29 cellular contexts compared by ENCODE assay signal in the genomic region with DNA sequence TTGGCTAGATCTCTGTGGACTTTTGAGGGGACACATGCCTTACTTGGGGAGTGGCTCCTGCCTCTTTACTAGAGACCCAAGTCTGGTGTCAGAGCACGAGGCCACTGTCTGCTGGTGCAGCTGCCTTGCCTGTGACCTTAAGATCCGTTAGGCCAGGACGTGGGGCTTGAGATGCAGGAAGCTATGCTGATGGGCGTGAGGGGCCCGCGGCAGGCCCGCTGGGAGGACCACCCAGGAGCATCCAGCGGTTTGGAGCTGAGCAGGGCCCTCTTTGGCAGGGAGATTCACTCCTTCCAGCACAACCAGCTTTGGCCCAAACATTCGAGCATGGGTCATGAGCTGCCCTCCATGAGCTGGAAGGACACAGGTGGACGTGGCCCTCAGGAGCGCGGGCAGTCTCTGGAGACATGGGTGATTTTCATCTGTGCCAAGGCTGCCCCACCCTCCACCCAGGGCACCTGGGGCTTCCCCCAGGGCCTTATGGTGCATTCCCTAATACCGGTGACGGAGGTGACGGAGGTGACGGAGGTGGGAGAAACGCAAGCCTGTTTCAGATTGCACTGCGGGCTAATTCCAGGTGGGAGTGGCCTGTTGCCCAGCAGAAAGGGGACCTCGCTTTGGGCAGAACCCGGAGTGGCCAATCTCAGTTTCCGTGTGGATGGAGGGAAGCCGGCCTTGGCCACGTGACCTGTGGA. TPM values are rescaled to one million over a fixed set of nuclear protein-coding genes. Genes with fewer than 3 reads are reported as not detected.
DNase-seq lines count a peak whose midpoint lies in the region; ATAC-seq, FAIRE-seq and TF ChIP-seq lines count a peak whose summit lies in the region.
"Had no signal": no experiment of that assay in that cellular context is flagged by ENCODE, and none has a peak within 500 bp of the region (broad histone marks: within the 10 kb centered on the region; RNA-seq: fewer than 3 reads in every experiment).

No MANE protein-coding gene starts in this region.

- H3K9me3 Mint-ChIP-seq in GM23338, result no peaks in the 10 kb centered on the region
- H3K9me3 Mint-ChIP-seq: CD4-positive, alpha-beta memory T cell; HFFc6 had no signal

- peak overlapping the region; percentile 37 for H3K23ac ChIP-seq in neuronal stem cell (ENCODE audit: low read depth, low read length, poor library complexity)

- H3K4me2 ChIP-seq in HepG2 (ENCODE audit: low read depth, low read length) (no peak overlapping the region), neuronal stem cell (ENCODE audit: insufficient read depth, low read length, poor library complexity, severe bottlenecking) (no peak overlapping the region), GM23338 (no peak overlapping the region)
- H3K4me2 ChIP-seq: KMS-11, PC-9, SK-N-SH had no signal

- TF ChIP-seq EP300 in HepG2 (IDR thresholded peaks at IDR 0.05; ENCODE audit: low read depth in 2 of 2, low read length in 2 of 2) (no peak), HepG2 (CRISPR knock-in tag; IDR thresholded peaks at IDR 0.05; ENCODE audit: borderline replicate concordance) (no peak)

- H3K9me3 ChIP-seq in HepG2 (ENCODE audit: low read length) (no peaks in the 10 kb centered on the region), right lobe of liver (no peaks in the 10 kb centered on the region), SJSA1 (replicated peaks) (no peaks in the 10 kb centered on the region), neuronal stem cell (replicated peaks in 1 of 2; ENCODE audit: control insufficient read depth in 2 of 2, insufficient read depth in 1 of 2, low read depth in 1 of 2, low read length in 2 of 2) (peaks cover 0 to 2% of the 10 kb centered on the region in 2 donors)
- H3K9me3 ChIP-seq: SK-N-SH had no signal

- TF ChIP-seq CTCF in HepG2 (CRISPR knock-in tag; IDR thresholded peaks at IDR 0.05) (no peak), right lobe of liver (IDR thresholded peaks at IDR 0.05) (no peak), GM23338 (conservative IDR thresholded peaks at IDR 0.05; ENCODE audit: low read depth in 2 of 2) (no peak)

- POLR2A ChIA-PET in HepG2 (lab: Yijun Ruan, JAX), result interaction anchor here (1.0 to 4.6 kb wide), 2 partner anchors 12 to 101 kb away, joined by 3 to 32 read pairs; a partner anchor contains a TSS

- H3K27ac ChIP-seq in HepG2 (ENCODE audit: extremely low read length, insufficient read depth, low read length) (no peak overlapping the region), right lobe of liver (no peak overlapping the region), SJSA1 (peak overlapping the region; percentile 25; the same call in 1 of the 2 replicates), neuronal stem cell (replicated peaks; ENCODE audit: low read length) (no peak overlapping the region), GM23338 (ENCODE audit: low read depth) (no peak overlapping the region)
- H3K27ac ChIP-seq: KMS-11, PC-9 had no signal

- BruUV-seq in HepG2 (replicated peaks; lab: Mats Ljungman, UMichigan), result no TSS peak

- 96% methylated on average over 17 of the region's 23 CpGs for WGBS in HepG2 (ENCODE audit: low lambda C conversion rate)
- 77% methylated on average over 7 of the region's 23 CpGs for WGBS in right lobe of liver (ENCODE audit: insufficient coverage, low coverage, low lambda C conversion rate, missing lambda C conversion rate)
- WGBS in neuronal stem cell (ENCODE audit: extremely low coverage in 2 of 2, insufficient read length in 2 of 2, insufficient replicate concordance in 1 of 2), 2 donors, result no CpG with 5 or more reads among the region's 23 CpGs

- no peak overlapping the region for H2BK5ac ChIP-seq in neuronal stem cell (ENCODE audit: low read length)

- H2AFZ ChIP-seq in HepG2 (ENCODE audit: low read length) (no peak overlapping the region), neuronal stem cell (ENCODE audit: low read length) (no peak overlapping the region), GM23338 (no peak overlapping the region)
- H2AFZ ChIP-seq: PC-9 had no signal

- CTCF ChIA-PET in HepG2 (lab: Yijun Ruan, JAX; ENCODE audit: low intra/inter-chr PET ratio, low total read pairs), result no interaction called here

- intact Hi-C loops in HepG2 (cut with micrococcal nuclease; ENCODE audit: unreplicated experiment) (no loop called here), right lobe of liver (cut with DNase I) (no loop called here)

- peak overlapping the region; percentile 66 for H3K14ac ChIP-seq in neuronal stem cell (ENCODE audit: low read length)

- H4K20me1 ChIP-seq in HepG2 (ENCODE audit: insufficient read depth, low read length) (peaks cover 5% of the 10 kb centered on the region; the same call in 1 of the 2 replicates), GM23338 (replicated peaks; ENCODE audit: insufficient read depth) (no peaks in the 10 kb centered on the region)

- no peak overlapping the region for H3K4ac ChIP-seq in neuronal stem cell (ENCODE audit: low read length)

- no peaks in the 10 kb centered on the region for H3K79me1 ChIP-seq in neuronal stem cell (ENCODE audit: low read depth, low read length)

- no peak overlapping the region for H2BK15ac ChIP-seq in neuronal stem cell (ENCODE audit: low read length)

- TF ChIP-seq POLR2A in HepG2 (IDR thresholded peaks at IDR 0.05; ENCODE audit: insufficient read depth in 1 of 2, low read depth in 2 of 2, low read length in 2 of 2) (peak in 1 of 2 experiments; percentile 6; a peak in 1 of 4 replicates), right lobe of liver (IDR thresholded peaks at IDR 0.05) (no peak)

- peaks cover 16% of the 10 kb centered on the region for H3K27me3 Mint-ChIP-seq in GM23338 (ENCODE audit: insufficient read depth, low read depth, poor library complexity)
- H3K27me3 Mint-ChIP-seq: CD4-positive, alpha-beta memory T cell had no signal

- H4K8ac ChIP-seq in neuronal stem cell (ENCODE audit: low read depth, low read length), result no peak overlapping the region

- no peak for ATAC-seq in HepG2
- ATAC-seq in right lobe of liver, result no peak
- no peak for ATAC-seq in GM19452 (IDR thresholded peaks at IDR 0.05; ENCODE audit: unreplicated experiment)
- no peak for ATAC-seq in HG02852 (IDR thresholded peaks at IDR 0.05; ENCODE audit: unreplicated experiment)
- no peak for ATAC-seq in GM23338
- ATAC-seq: GM12878 had no signal

- H3K9me2 ChIP-seq in GM23338 (ENCODE audit: insufficient read depth), result no peaks in the 10 kb centered on the region
- H3K9me2 ChIP-seq: SK-N-SH had no signal

- H3F3A ChIP-seq in GM23338 (replicated peaks; ENCODE audit: low read depth), result 0 out of 2 replicates have a peak, but pooled peaks cover 4% of the 10 kb centered on the region

- H3K18ac ChIP-seq in neuronal stem cell (ENCODE audit: low read length), result peak overlapping the region; percentile 4

- no peak overlapping the region for H3K27ac Mint-ChIP-seq in GM23338
- H3K27ac Mint-ChIP-seq: CD4-positive, alpha-beta memory T cell; HFFc6 had no signal

- no peaks in the 10 kb centered on the region for H3K27me3 ChIP-seq in HepG2 (ENCODE audit: control insufficient read depth in 1 of 2, insufficient read depth in 2 of 2, low read length in 2 of 2)
- H3K27me3 ChIP-seq in right lobe of liver, result no peaks in the 10 kb centered on the region
- H3K27me3 ChIP-seq in SJSA1 (replicated peaks), result no peaks in the 10 kb centered on the region
- H3K27me3 ChIP-seq in neuronal stem cell (ENCODE audit: control insufficient read depth in 3 of 3, insufficient read depth in 3 of 3, low read depth in 1 of 3, low read length in 3 of 3), result no peaks in the 10 kb centered on the region
- H3K27me3 ChIP-seq in GM23338 (ENCODE audit: insufficient read depth), result no peaks in the 10 kb centered on the region

- in situ Hi-C loops in HepG2 (cut with HindIII; ENCODE audit: extremely low pct_ligation_motif_present, low pct_unique_long_range_greater_than_20kb), result no loop called here

- no peak for DNase-seq in HepG2 (ENCODE audit: low spot score)
- no peak for DNase-seq in right lobe of liver
- DNase-seq in SJSA1 (ENCODE audit: low read depth in 1 of 2, low spot score in 2 of 2), result peak; percentile 62 to 84
- DNase-seq in neuronal stem cell (ENCODE audit: low spot score), result no peak
- DNase-seq in GM23338 (ENCODE audit: low spot score), result no peak
- DNase-seq: CD4-positive, alpha-beta memory T cell; COR-L47; DMS79; EL; GDM1; HFFc6; IMR-90; MM.1S; NCI-H1694; NCI-H2029 treated with DMSO at 0.1 percent for 48 hours; NCI-H446 treated with DMSO at 0.1 percent for 48 hours; NCI-H526; NCI-H82; NK-92 treated with Interleukin-12 subunit alpha and Interleukin-12 subunit beta, amount 100 ng/mL, for 24 hours; PC-9; RPMI8226; SHP77 treated with DMSO at 0.1 percent for 48 hours; SK-N-SH; SW 1271 had no signal

- peak overlapping the region; percentile 32 for H2AK5ac ChIP-seq in neuronal stem cell (ENCODE audit: low read depth, low read length)

- H3K4me3 ChIP-seq in HepG2 (replicated peaks in 1 of 3; ENCODE audit: insufficient read depth in 1 of 3, low read depth in 2 of 3, low read length in 3 of 3), result no peak overlapping the region
- no peak overlapping the region for H3K4me3 ChIP-seq in right lobe of liver
- H3K4me3 ChIP-seq in SJSA1, result no peak overlapping the region
- H3K4me3 ChIP-seq in neuronal stem cell (ENCODE audit: low read length in 2 of 2), result no peak overlapping the region
- H3K4me3 ChIP-seq in GM23338, result no peak overlapping the region
- H3K4me3 ChIP-seq: GM12878, PC-9 had no signal

- H3K79me2 ChIP-seq in HepG2 (ENCODE audit: insufficient read depth, low read length), result peaks cover 3% of the 10 kb centered on the region
- H3K79me2 ChIP-seq in GM23338 (replicated peaks; ENCODE audit: insufficient read depth), result no peaks in the 10 kb centered on the region

- no peak overlapping the region for H2BK120ac ChIP-seq in neuronal stem cell (ENCODE audit: low read depth, low read length)

- no peak for FAIRE-seq in HepG2 (lab: Jason Lieb, UNC)
- FAIRE-seq: GM12878, H54 had no signal

- no peak overlapping the region for H4K91ac ChIP-seq in neuronal stem cell (ENCODE audit: low read depth, low read length, poor library complexity)

- peaks cover 3 to 10% of the 10 kb centered on the region in 2 experiments; a peak in 4 of 5 replicates for H3K36me3 ChIP-seq in HepG2 (replicated peaks in 1 of 2; ENCODE audit: control insufficient read depth in 1 of 2, insufficient read depth in 2 of 2, low read length in 2 of 2)
- no peaks in the 10 kb centered on the region for H3K36me3 ChIP-seq in right lobe of liver
- peaks cover 59% of the 10 kb centered on the region for H3K36me3 ChIP-seq in SJSA1
- H3K36me3 ChIP-seq in neuronal stem cell (replicated peaks in 1 of 2; ENCODE audit: control insufficient read depth in 2 of 2, insufficient read depth in 2 of 2, low read length in 2 of 2), result peaks cover 2 to 13% of the 10 kb centered on the region in 2 donors
- no peaks in the 10 kb centered on the region for H3K36me3 ChIP-seq in GM23338 (ENCODE audit: insufficient read depth)

- TF ChIP-seq RAD21 in HepG2 (CRISPR knock-in tag; IDR thresholded peaks at IDR 0.05), result no peak

- H3K36me3 Mint-ChIP-seq in GM23338 (ENCODE audit: low read depth), result peaks cover 7% of the 10 kb centered on the region

- H3K4me1 ChIP-seq in HepG2 (ENCODE audit: insufficient read depth, low read length) (peaks cover 51% of the 10 kb centered on the region), right lobe of liver (peaks cover 0 to 10% (median 0%) of the 10 kb centered on the region in 4 donors), SJSA1 (replicated peaks) (peaks cover 44% of the 10 kb centered on the region), neuronal stem cell (ENCODE audit: control insufficient read depth in 2 of 2, insufficient read depth in 1 of 2, low read depth in 1 of 2, low read length in 2 of 2) (peaks cover 0 to 4% of the 10 kb centered on the region in 2 donors), GM23338 (ENCODE audit: insufficient read depth) (no peaks in the 10 kb centered on the region)

- peaks cover 6% of the 10 kb centered on the region for H3K4me1 Mint-ChIP-seq in GM23338

- no peak overlapping the region for H3K4me3 Mint-ChIP-seq in GM23338
- H3K4me3 Mint-ChIP-seq: CD4-positive, alpha-beta memory T cell; HFFc6 had no signal

- no peak overlapping the region for H2BK12ac ChIP-seq in neuronal stem cell (ENCODE audit: low read length)

- no peak overlapping the region for H3K9ac ChIP-seq in HepG2 (ENCODE audit: insufficient read depth, low read depth, low read length)
- H3K9ac ChIP-seq in neuronal stem cell (ENCODE audit: low read depth, low read length, poor library complexity), result no peak overlapping the region
- H3K9ac ChIP-seq: KMS-11, SK-N-SH had no signal

RNA-seq across cellular contexts. Expression of a gene that starts 12.7 kb away (rescaled TPM):
- total RNA-seq in HepG2 (2016; rRNA removed; fragmentation: Illumina TruSeq; extraction: Trizol), result 116 and 332 TPM in 2 replicates
- 62.3 and 63.4 TPM in 2 replicates for total RNA-seq in HepG2 (2016; cell fraction: cytosol; rRNA removed; fragmentation: Illumina TruSeq; extraction: Trizol; ENCODE audit: low read depth)
- total RNA-seq in HepG2 (2016; cell fraction: insoluble cytoplasmic fraction; rRNA removed; fragmentation: Illumina TruSeq; extraction: Trizol), result 116 and 342 TPM in 2 replicates
- total RNA-seq in HepG2 (2016; cell fraction: membrane; rRNA removed; fragmentation: Illumina TruSeq; extraction: Trizol), result 57.6 and 60.1 TPM in 2 replicates
- 311 and 384 TPM in 2 replicates for total RNA-seq in HepG2 (2016; cell fraction: nucleus; rRNA removed; fragmentation: Illumina TruSeq; extraction: Trizol)
- 137 and 185 TPM in 2 replicates for polyA plus RNA-seq in HepG2 (2011; rRNA removed)
- polyA plus RNA-seq in HepG2 (2011; cell fraction: cytosol; rRNA removed), result 89.4 and 111 TPM in 2 replicates
- 667 and 704 TPM in 2 replicates for polyA plus RNA-seq in HepG2 (2011; cell fraction: nucleus; rRNA removed)
- 341 and 458 TPM in 2 replicates for polyA plus RNA-seq in HepG2 (2012)
- polyA plus RNA-seq in HepG2 (2016; cell fraction: cytosol; fragmentation: Illumina TruSeq; extraction: Trizol; ENCODE audit: low read depth), result 36.8 and 37.2 TPM in 2 replicates
- 103 and 140 TPM in 2 replicates for polyA plus RNA-seq in HepG2 (2016; cell fraction: insoluble cytoplasmic fraction; fragmentation: Illumina TruSeq; extraction: Trizol; ENCODE audit: low read depth)
- 41.5 and 48.5 TPM in 2 replicates for polyA plus RNA-seq in HepG2 (2016; cell fraction: membrane; fragmentation: Illumina TruSeq; extraction: Trizol; ENCODE audit: low read depth)
- polyA plus RNA-seq in HepG2 (2016; cell fraction: nucleus; fragmentation: Illumina TruSeq; extraction: Trizol; ENCODE audit: insufficient read depth, low read depth), result 669 and 711 TPM in 2 replicates
- 165 and 565 TPM in 2 replicates for polyA minus RNA-seq in HepG2 (2011; rRNA and poly(A)+ RNA removed; ENCODE audit: low replicate concordance)
- polyA minus RNA-seq in HepG2 (2011; cell fraction: cytosol; rRNA and poly(A)+ RNA removed), result 316 and 377 TPM in 2 replicates
- polyA minus RNA-seq in HepG2 (2011; cell fraction: nucleus; rRNA and poly(A)+ RNA removed), result 112 and 148 TPM in 2 replicates
- total RNA-seq in right lobe of liver, result 100 to 1,000 TPM in 4 of 6 experiments, 10 to 100 TPM in 2; 82.8 to 257 (median 121) TPM
- total RNA-seq in SJSA1 (2014; rRNA removed; shearing (Covaris generic)), result 485 TPM in 2 replicates
- polyA plus RNA-seq in neuronal stem cell (2013, experiment 1 of 2), result 36.5 TPM
- polyA plus RNA-seq in neuronal stem cell (2013, experiment 2 of 2), result 36.6 TPM
- total RNA-seq in GM23338 (2014; rRNA removed; shearing (Covaris generic)), result 36.5 and 45.7 TPM in 2 replicates
- polyA plus RNA-seq in GM23338 (2016; fragmentation: Nextera tagmentation; extraction: Ambion mirVana), result 15.1 and 15.5 TPM in 2 replicates

RNA-seq across cellular contexts. Expression of a gene that starts 41.9 kb away (rescaled TPM):
- total RNA-seq in HepG2 (2016; rRNA removed; fragmentation: Illumina TruSeq; extraction: Trizol) (2.2 and 3.8 TPM in 2 replicates), right lobe of liver (10 to 100 TPM; 18.9 to 36.1 (median 26.7) TPM)
- total RNA-seq in HepG2 (2016; cell fraction: cytosol; rRNA removed; fragmentation: Illumina TruSeq; extraction: Trizol; ENCODE audit: low read depth), result 1.4 and 1.7 TPM in 2 replicates
- 1.7 and 3.9 TPM in 2 replicates for total RNA-seq in HepG2 (2016; cell fraction: insoluble cytoplasmic fraction; rRNA removed; fragmentation: Illumina TruSeq; extraction: Trizol)
- total RNA-seq in HepG2 (2016; cell fraction: membrane; rRNA removed; fragmentation: Illumina TruSeq; extraction: Trizol), result 3.3 and 3.4 TPM in 2 replicates
- total RNA-seq in HepG2 (2016; cell fraction: nucleus; rRNA removed; fragmentation: Illumina TruSeq; extraction: Trizol), result 6.3 and 8.0 TPM in 2 replicates
- polyA plus RNA-seq in HepG2 (2011; rRNA removed) (8.5 and 11.7 TPM in 2 replicates), GM23338 (2016; fragmentation: Nextera tagmentation; extraction: Ambion mirVana) (10.6 and 12.5 TPM in 2 replicates)
- 8.0 and 12.6 TPM in 2 replicates for polyA plus RNA-seq in HepG2 (2011; cell fraction: cytosol; rRNA removed)
- 10.4 and 13.8 TPM in 2 replicates for polyA plus RNA-seq in HepG2 (2011; cell fraction: nucleus; rRNA removed)
- polyA plus RNA-seq in HepG2 (2012), result 25.0 and 33.2 TPM in 2 replicates
- 3.0 and 3.2 TPM in 2 replicates for polyA plus RNA-seq in HepG2 (2016; cell fraction: cytosol; fragmentation: Illumina TruSeq; extraction: Trizol; ENCODE audit: low read depth)
- polyA plus RNA-seq in HepG2 (2016; cell fraction: insoluble cytoplasmic fraction; fragmentation: Illumina TruSeq; extraction: Trizol; ENCODE audit: low read depth), result 3.9 and 5.4 TPM in 2 replicates
- 4.0 and 5.0 TPM in 2 replicates for polyA plus RNA-seq in HepG2 (2016; cell fraction: membrane; fragmentation: Illumina TruSeq; extraction: Trizol; ENCODE audit: low read depth)
- 18.4 and 18.6 TPM in 2 replicates for polyA plus RNA-seq in HepG2 (2016; cell fraction: nucleus; fragmentation: Illumina TruSeq; extraction: Trizol; ENCODE audit: insufficient read depth, low read depth)
- 10.0 and 25.5 TPM in 2 replicates for polyA minus RNA-seq in HepG2 (2011; rRNA and poly(A)+ RNA removed; ENCODE audit: low replicate concordance)
- 11.5 and 14.6 TPM in 2 replicates for polyA minus RNA-seq in HepG2 (2011; cell fraction: cytosol; rRNA and poly(A)+ RNA removed)
- polyA minus RNA-seq in HepG2 (2011; cell fraction: nucleus; rRNA and poly(A)+ RNA removed), result 4.2 and 6.2 TPM in 2 replicates
- total RNA-seq in SJSA1 (2014; rRNA removed; shearing (Covaris generic)), result 122 and 166 TPM in 2 replicates
- 45.1 TPM for polyA plus RNA-seq in neuronal stem cell (2013, experiment 1 of 2)
- polyA plus RNA-seq in neuronal stem cell (2013, experiment 2 of 2), result 45.9 TPM
- total RNA-seq in GM23338 (2014; rRNA removed; shearing (Covaris generic)), result 22.5 and 24.4 TPM in 2 replicates

RNA-seq across cellular contexts. Expression of a gene that starts 42.5 kb away (rescaled TPM):
- total RNA-seq in HepG2 (2016; rRNA removed; fragmentation: Illumina TruSeq; extraction: Trizol) (24.9 and 34.1 TPM in 2 replicates), right lobe of liver (10 to 100 TPM; 15.6 to 26.3 (median 18.7) TPM)
- total RNA-seq in HepG2 (2016; cell fraction: cytosol; rRNA removed; fragmentation: Illumina TruSeq; extraction: Trizol; ENCODE audit: low read depth), result 4.7 and 7.2 TPM in 2 replicates
- 22.7 and 35.6 TPM in 2 replicates for total RNA-seq in HepG2 (2016; cell fraction: insoluble cytoplasmic fraction; rRNA removed; fragmentation: Illumina TruSeq; extraction: Trizol)
- 18.3 and 22.7 TPM in 2 replicates for total RNA-seq in HepG2 (2016; cell fraction: membrane; rRNA removed; fragmentation: Illumina TruSeq; extraction: Trizol)
- total RNA-seq in HepG2 (2016; cell fraction: nucleus; rRNA removed; fragmentation: Illumina TruSeq; extraction: Trizol), result 34.4 and 36.1 TPM in 2 replicates
- polyA plus RNA-seq in HepG2 (2011; rRNA removed) (42.1 and 42.6 TPM in 2 replicates), GM23338 (2016; fragmentation: Nextera tagmentation; extraction: Ambion mirVana) (5.9 and 8.0 TPM in 2 replicates)
- polyA plus RNA-seq in HepG2 (2011; cell fraction: cytosol; rRNA removed), result 32.0 and 42.2 TPM in 2 replicates
- polyA plus RNA-seq in HepG2 (2011; cell fraction: nucleus; rRNA removed), result 39.8 and 43.1 TPM in 2 replicates
- polyA plus RNA-seq in HepG2 (2012), result 25.0 and 32.7 TPM in 2 replicates
- 5.6 TPM in 2 replicates for polyA plus RNA-seq in HepG2 (2016; cell fraction: cytosol; fragmentation: Illumina TruSeq; extraction: Trizol; ENCODE audit: low read depth)
- 23.0 and 24.4 TPM in 2 replicates for polyA plus RNA-seq in HepG2 (2016; cell fraction: insoluble cytoplasmic fraction; fragmentation: Illumina TruSeq; extraction: Trizol; ENCODE audit: low read depth)
- 13.8 and 16.2 TPM in 2 replicates for polyA plus RNA-seq in HepG2 (2016; cell fraction: membrane; fragmentation: Illumina TruSeq; extraction: Trizol; ENCODE audit: low read depth)
- 44.9 and 45.4 TPM in 2 replicates for polyA plus RNA-seq in HepG2 (2016; cell fraction: nucleus; fragmentation: Illumina TruSeq; extraction: Trizol; ENCODE audit: insufficient read depth, low read depth)
- polyA minus RNA-seq in HepG2 (2011; rRNA and poly(A)+ RNA removed; ENCODE audit: low replicate concordance), result 46.8 and 73.3 TPM in 2 replicates
- polyA minus RNA-seq in HepG2 (2011; cell fraction: cytosol; rRNA and poly(A)+ RNA removed), result 34.5 and 40.3 TPM in 2 replicates
- polyA minus RNA-seq in HepG2 (2011; cell fraction: nucleus; rRNA and poly(A)+ RNA removed), result 27.8 and 31.3 TPM in 2 replicates
- 68.9 and 106 TPM in 2 replicates for total RNA-seq in SJSA1 (2014; rRNA removed; shearing (Covaris generic))
- polyA plus RNA-seq in neuronal stem cell (2013, experiment 1 of 2), result 30.7 TPM
- polyA plus RNA-seq in neuronal stem cell (2013, experiment 2 of 2), result 30.5 TPM
- 22.4 and 38.8 TPM in 2 replicates for total RNA-seq in GM23338 (2014; rRNA removed; shearing (Covaris generic))

RNA-seq across cellular contexts. Expression of a gene that starts 56.9 kb away (rescaled TPM):
- total RNA-seq in HepG2 (2016; rRNA removed; fragmentation: Illumina TruSeq; extraction: Trizol), result 0.18 and 0.36 TPM in 2 replicates
- total RNA-seq in HepG2 (2016; cell fraction: cytosol; rRNA removed; fragmentation: Illumina TruSeq; extraction: Trizol; ENCODE audit: low read depth), result 0.30 TPM in 1 of 2 replicates, not detected in the other
- total RNA-seq in HepG2 (2016; cell fraction: insoluble cytoplasmic fraction; rRNA removed; fragmentation: Illumina TruSeq; extraction: Trizol), result 0.10 and 0.58 TPM in 2 replicates
- total RNA-seq in HepG2 (2016; cell fraction: membrane; rRNA removed; fragmentation: Illumina TruSeq; extraction: Trizol), result 0.06 and 0.31 TPM in 2 replicates
- 0.56 and 0.90 TPM in 2 replicates for total RNA-seq in HepG2 (2016; cell fraction: nucleus; rRNA removed; fragmentation: Illumina TruSeq; extraction: Trizol)
- 0.86 and 2.1 TPM in 2 replicates for polyA plus RNA-seq in HepG2 (2011; rRNA removed)
- 0.94 and 1.2 TPM in 2 replicates for polyA plus RNA-seq in HepG2 (2011; cell fraction: cytosol; rRNA removed)
- polyA plus RNA-seq in HepG2 (2011; cell fraction: nucleus; rRNA removed), result 1.4 TPM in 2 replicates
- 1.0 and 1.5 TPM in 2 replicates for polyA plus RNA-seq in HepG2 (2012)
- 0.08 TPM in 1 of 2 replicates, not detected in the other for polyA plus RNA-seq in HepG2 (2016; cell fraction: cytosol; fragmentation: Illumina TruSeq; extraction: Trizol; ENCODE audit: low read depth)
- polyA plus RNA-seq in HepG2 (2016; cell fraction: insoluble cytoplasmic fraction; fragmentation: Illumina TruSeq; extraction: Trizol; ENCODE audit: low read depth), result 0.12 and 0.25 TPM in 2 replicates
- polyA plus RNA-seq in HepG2 (2016; cell fraction: membrane; fragmentation: Illumina TruSeq; extraction: Trizol; ENCODE audit: low read depth), result 0.09 and 0.17 TPM in 2 replicates
- 0.45 and 0.55 TPM in 2 replicates for polyA plus RNA-seq in HepG2 (2016; cell fraction: nucleus; fragmentation: Illumina TruSeq; extraction: Trizol; ENCODE audit: insufficient read depth, low read depth)
- polyA minus RNA-seq in HepG2 (2011; rRNA and poly(A)+ RNA removed; ENCODE audit: low replicate concordance), result 2.2 TPM in 1 of 2 replicates, not detected in the other
- 0.59 and 0.70 TPM in 2 replicates for polyA minus RNA-seq in HepG2 (2011; cell fraction: cytosol; rRNA and poly(A)+ RNA removed)
- 1.6 and 2.2 TPM in 2 replicates for polyA minus RNA-seq in HepG2 (2011; cell fraction: nucleus; rRNA and poly(A)+ RNA removed)
- 10 to 100 TPM in 5 of 6 experiments, 1 to 10 TPM in 1; 9.8 to 40.2 (median 26.2) TPM for total RNA-seq in right lobe of liver
- total RNA-seq in SJSA1 (2014; rRNA removed; shearing (Covaris generic)), result 3.6 and 5.1 TPM in 2 replicates
- polyA plus RNA-seq in neuronal stem cell (2013, experiment 1 of 2), result 1.3 TPM
- polyA plus RNA-seq in neuronal stem cell (2013, experiment 2 of 2), result 1.6 TPM
- total RNA-seq in GM23338 (2014; rRNA removed; shearing (Covaris generic)), result 1.9 and 5.2 TPM in 2 replicates
- 1.1 and 1.5 TPM in 2 replicates for polyA plus RNA-seq in GM23338 (2016; fragmentation: Nextera tagmentation; extraction: Ambion mirVana)
- total RNA-seq: CD4-positive, alpha-beta memory T cell had no signal
- polyA plus RNA-seq: CD4-positive, alpha-beta memory T cell had no signal

Comparison
In these comparisons a context has a peak if more than half of its experiments do, and no peak if none do; other contexts are left out.
1. DNase-seq: peak in SJSA1 (2 of 2); none in HepG2 (single experiment), right lobe of liver (0 of 3), neuronal stem cell (single experiment) and GM23338 (single experiment).